Comparison of ENCODE assay signal across 12 cellular contexts in genomic region chr1:182303778-182304177, GRCh38.
DNase-seq lines count a peak whose midpoint lies in the region; ATAC-seq and TF ChIP-seq lines count a peak whose summit lies in the region.
"Had no signal": no experiment of that assay in that cellular context is flagged by ENCODE, and none has a peak within 500 bp of the region (broad histone marks: within the 10 kb centered on the region; RNA-seq: fewer than 3 reads in every experiment).

No MANE protein-coding gene starts in this region.

- POLR2A ChIA-PET in PC-9 (lab: Charles Lee; ENCODE audit: unreplicated experiment) = no interaction called here

- in situ Hi-C loops in transverse colon (cut with MboI; ENCODE audit: low pct_ligation_motif_present in 1 of 4, low pct_unique_long_range_greater_than_20kb in 1 of 4, low sequenced_read_pairs in 3 of 4) = no loop called here

- no peaks in the 10 kb centered on the region for H3K36me3 ChIP-seq in transverse colon
- no peaks in the 10 kb centered on the region for H3K36me3 ChIP-seq in PC-9 (ENCODE audit: low read depth)

- H3K4me3 ChIP-seq in transverse colon = no peak overlapping the region
- no peak overlapping the region for H3K4me3 ChIP-seq in PC-9

- CTCF ChIA-PET in PC-9 (lab: Charles Lee) = interaction anchor here (0.5 kb wide), 1 partner anchor 32 kb away, joined by 3 read pairs; no protein-coding TSS in a partner anchor

- H4K20me1 ChIP-seq in PC-9 (ENCODE audit: insufficient read depth) = no peaks in the 10 kb centered on the region

- no peak overlapping the region for H2AFZ ChIP-seq in PC-9

- no peak for TF ChIP-seq POLR2A in transverse colon (IDR thresholded peaks at IDR 0.05)

- H3K9me2 ChIP-seq in PC-9 (ENCODE audit: insufficient read depth) = no peaks in the 10 kb centered on the region; the same call in 1 of the 2 replicates

- peak overlapping the region in 3 of 4 donors; percentile 11 to 35 (median 19) for H3K27ac ChIP-seq in transverse colon
- no peak overlapping the region for H3K27ac ChIP-seq in PC-9

- TF ChIP-seq CTCF in transverse colon (IDR thresholded peaks at IDR 0.05) (no peak), PC-9 (conservative IDR thresholded peaks at IDR 0.05) (no peak), GM10266 (IDR thresholded peaks at IDR 0.05; ENCODE audit: control insufficient read depth, insufficient read depth, low read depth, missing control alignments) (no peak)

- DNase-seq in SIG-M5 treated with dmso at 0.1 percent for 504 hours (lab: John Stamatoyannopoulos, UW; ENCODE audit: unreplicated experiment) (peak; percentile 82), SIG-M5 (lab: John Stamatoyannopoulos, UW) (no peak), NCI-H345 (lab: John Stamatoyannopoulos, UW) (peak; percentile 56), transverse colon (no peak), PC-9 (no peak), GM10266 (ENCODE audit: extremely low spot score) (no peak)
- DNase-seq: ACHN, aorta, GF-D8, NCI-H1048 had no signal

- ATAC-seq in HG02759 (IDR thresholded peaks at IDR 0.05; ENCODE audit: unreplicated experiment) (peak; percentile 59), HG03565 (IDR thresholded peaks at IDR 0.05; ENCODE audit: unreplicated experiment) (no peak)

- H3K4me2 ChIP-seq in PC-9 = no peak overlapping the region

- 36 to 38% methylated on average over 2 of the region's 2 CpGs for WGBS in transverse colon (ENCODE audit: low coverage in 1 of 2), 2 donors

- no peak for TF ChIP-seq EP300 in transverse colon (IDR thresholded peaks at IDR 0.05; ENCODE audit: low read depth)

- H3K79me2 ChIP-seq in PC-9 (ENCODE audit: low read depth) = no peaks in the 10 kb centered on the region

- H3K9me3 ChIP-seq in transverse colon (no peaks in the 10 kb centered on the region), PC-9 (ENCODE audit: insufficient read depth, low read depth) (no peaks in the 10 kb centered on the region)

- peaks cover 14 to 40% (median 30%) of the 10 kb centered on the region in 4 donors for H3K4me1 ChIP-seq in transverse colon
- peaks cover 21% of the 10 kb centered on the region for H3K4me1 ChIP-seq in PC-9 (replicated peaks; ENCODE audit: insufficient read depth)

- intact Hi-C loops in transverse colon (cut with DNase I; ENCODE audit: low total_unique reads) = no loop called here
- intact Hi-C loops in PC-9 (cut with micrococcal nuclease; ENCODE audit: unreplicated experiment) = no loop called here

- no peaks in the 10 kb centered on the region for H3F3A ChIP-seq in PC-9 (ENCODE audit: insufficient read depth, low read depth)

- BruUV-seq in PC-9 (replicated peaks; lab: Mats Ljungman, UMichigan) = no TSS peak

- no peaks in the 10 kb centered on the region for H3K27me3 ChIP-seq in transverse colon
- H3K27me3 ChIP-seq in PC-9 (ENCODE audit: insufficient read depth, low read depth) = no peaks in the 10 kb centered on the region

Comparison
In these comparisons a context has a peak if more than half of its experiments do, and no peak if none do; other contexts are left out.
1. DNase-seq: peak in SIG-M5 treated with dmso at 0.1 percent for 504 hours (single experiment) and NCI-H345 (single experiment); none in SIG-M5 (single experiment), transverse colon (single experiment), PC-9 (0 of 2) and GM10266 (single experiment).